ENCODE assay signal across 8 cellular contexts in genomic region chr4:94304365-94304971, GRCh38. TPM values are rescaled to one million over a fixed set of nuclear protein-coding genes. Genes with fewer than 3 reads are reported as not detected.
DNase-seq lines count a peak whose midpoint lies in the region; ATAC-seq and TF ChIP-seq lines count a peak whose summit lies in the region.

No MANE protein-coding gene starts in this region.

- TF ChIP-seq CTCF in GM23338 (conservative IDR thresholded peaks at IDR 0.05; ENCODE audit: low read depth in 2 of 2), result peak; percentile 73 to 85
- TF ChIP-seq CTCF in PC-3 (conservative IDR thresholded peaks at IDR 0.05; ENCODE audit: low read depth, low read length), result peak; percentile 83
- TF ChIP-seq CTCF in parathyroid adenoma (IDR thresholded peaks at IDR 0.05), result peak; percentile 16

- POLR2A ChIA-PET in PC-3 (lab: Charles Lee; ENCODE audit: unreplicated experiment), result no interaction called here

- H3F3A ChIP-seq in GM23338 (replicated peaks; ENCODE audit: low read depth), result no peaks in the 10 kb centered on the region
- no peaks in the 10 kb centered on the region for H3F3A ChIP-seq in PC-3 (ENCODE audit: low read length, unreplicated experiment)

- BruUV-seq in PC-3 (replicated peaks; lab: Mats Ljungman, UMichigan), result no TSS peak

- no peak for TF ChIP-seq POLR2A in erythroblast (IDR thresholded peaks at IDR 0.05; ENCODE audit: low read length)

- H3K9me3 ChIP-seq in PC-3 (ENCODE audit: low read length) (no peaks in the 10 kb centered on the region), parathyroid adenoma (ENCODE audit: control insufficient read depth, low read length) (no peaks in the 10 kb centered on the region)

- ATAC-seq in GM23338 (peak; percentile 43; the same call in 1 of the 3 replicates), PC-3 (peak; percentile 61)

- no peaks in the 10 kb centered on the region for H3K27me3 Mint-ChIP-seq in GM23338 (ENCODE audit: insufficient read depth, low read depth, poor library complexity)

- no peaks in the 10 kb centered on the region for H3K9me3 Mint-ChIP-seq in GM23338

- no peak overlapping the region for H2AFZ ChIP-seq in GM23338
- no peak overlapping the region for H2AFZ ChIP-seq in PC-3 (ENCODE audit: low read length)
- H2AFZ ChIP-seq in parathyroid adenoma, result no peak overlapping the region

- H3K27me3 ChIP-seq in GM23338 (ENCODE audit: insufficient read depth), result no peaks in the 10 kb centered on the region
- H3K27me3 ChIP-seq in PC-3 (ENCODE audit: low read length), result no peaks in the 10 kb centered on the region
- no peaks in the 10 kb centered on the region for H3K27me3 ChIP-seq in parathyroid adenoma (ENCODE audit: control insufficient read depth, insufficient read depth, low read length)

- CTCF ChIA-PET in PC-3 (lab: Charles Lee), result no interaction called here

- H3K27ac ChIP-seq in GM23338 (ENCODE audit: low read depth) (no peak overlapping the region), PC-3 (ENCODE audit: low read length) (no peak overlapping the region), parathyroid adenoma (no peak overlapping the region)

- H3K4me1 ChIP-seq in GM23338 (ENCODE audit: insufficient read depth) (no peaks in the 10 kb centered on the region), PC-3 (ENCODE audit: insufficient read depth, low read length) (no peaks in the 10 kb centered on the region), parathyroid adenoma (no peaks in the 10 kb centered on the region)

- H3K36me3 ChIP-seq in GM23338 (ENCODE audit: insufficient read depth) (no peaks in the 10 kb centered on the region), PC-3 (ENCODE audit: low read depth, low read length) (no peaks in the 10 kb centered on the region), parathyroid adenoma (ENCODE audit: control insufficient read depth, insufficient read depth, low read length) (no peaks in the 10 kb centered on the region)

- no peak overlapping the region for H3K4me3 ChIP-seq in GM23338
- no peak overlapping the region for H3K4me3 ChIP-seq in PC-3 (ENCODE audit: low read length)
- no peak overlapping the region for H3K4me3 ChIP-seq in parathyroid adenoma (ENCODE audit: low read depth, low read length)

- intact Hi-C loops in PC-3 (cut with micrococcal nuclease), result loop anchor here (1.0 kb wide), 2 partner anchors 86 to 292 kb away; no protein-coding TSS in a partner anchor

- no peak overlapping the region for H3K4me3 Mint-ChIP-seq in GM23338

- no peaks in the 10 kb centered on the region for H3K4me1 Mint-ChIP-seq in GM23338

- H3K27ac Mint-ChIP-seq in GM23338, result no peak overlapping the region

- DNase-seq in NCI-H82 (lab: John Stamatoyannopoulos, UW) (peak; percentile 45), NCI-H82 treated with DMSO at 0.1 percent for 48 hours (lab: John Stamatoyannopoulos, UW; ENCODE audit: unreplicated experiment) (no peak), GM23338 (ENCODE audit: low spot score) (peak; percentile 52), PC-3 (peak; percentile 60), erythroblast (lab: John Stamatoyannopoulos, UW) (peak; percentile 48 to 60), KG1 (lab: John Stamatoyannopoulos, UW) (no peak), DMS153 (lab: John Stamatoyannopoulos, UW) (no peak)

- no peak overlapping the region for H3K4me2 ChIP-seq in GM23338
- H3K4me2 ChIP-seq in PC-3 (ENCODE audit: low read length), result no peak overlapping the region
- no peak overlapping the region for H3K4me2 ChIP-seq in parathyroid adenoma (ENCODE audit: low read length)

- H3K79me2 ChIP-seq in GM23338 (replicated peaks; ENCODE audit: insufficient read depth) (no peaks in the 10 kb centered on the region), PC-3 (ENCODE audit: low read length) (no peaks in the 10 kb centered on the region), parathyroid adenoma (no peaks in the 10 kb centered on the region)

- H4K20me1 ChIP-seq in GM23338 (replicated peaks; ENCODE audit: insufficient read depth) (no peaks in the 10 kb centered on the region), PC-3 (ENCODE audit: low read length) (no peaks in the 10 kb centered on the region)

- no peaks in the 10 kb centered on the region for H3K36me3 Mint-ChIP-seq in GM23338 (ENCODE audit: low read depth)

- H3K9ac ChIP-seq in PC-3 (ENCODE audit: low read length) (no peak overlapping the region), parathyroid adenoma (no peak overlapping the region)

- H3K9me2 ChIP-seq in GM23338 (ENCODE audit: insufficient read depth), result no peaks in the 10 kb centered on the region
- no peaks in the 10 kb centered on the region for H3K9me2 ChIP-seq in PC-3 (replicated peaks; ENCODE audit: low read length)

TF ChIP-seq in GM23338, 12 proteins besides CTCF, POLR2A, EP300 and RAD21 (continues in another document):
- no peak for TF ChIP-seq ZNF114 (CRISPR knock-in tag; IDR thresholded peaks at IDR 0.05)
- no peak for TF ChIP-seq POLR2AphosphoS5 (IDR thresholded peaks at IDR 0.05; ENCODE audit: low read depth)
- TF ChIP-seq, protein P1, sequence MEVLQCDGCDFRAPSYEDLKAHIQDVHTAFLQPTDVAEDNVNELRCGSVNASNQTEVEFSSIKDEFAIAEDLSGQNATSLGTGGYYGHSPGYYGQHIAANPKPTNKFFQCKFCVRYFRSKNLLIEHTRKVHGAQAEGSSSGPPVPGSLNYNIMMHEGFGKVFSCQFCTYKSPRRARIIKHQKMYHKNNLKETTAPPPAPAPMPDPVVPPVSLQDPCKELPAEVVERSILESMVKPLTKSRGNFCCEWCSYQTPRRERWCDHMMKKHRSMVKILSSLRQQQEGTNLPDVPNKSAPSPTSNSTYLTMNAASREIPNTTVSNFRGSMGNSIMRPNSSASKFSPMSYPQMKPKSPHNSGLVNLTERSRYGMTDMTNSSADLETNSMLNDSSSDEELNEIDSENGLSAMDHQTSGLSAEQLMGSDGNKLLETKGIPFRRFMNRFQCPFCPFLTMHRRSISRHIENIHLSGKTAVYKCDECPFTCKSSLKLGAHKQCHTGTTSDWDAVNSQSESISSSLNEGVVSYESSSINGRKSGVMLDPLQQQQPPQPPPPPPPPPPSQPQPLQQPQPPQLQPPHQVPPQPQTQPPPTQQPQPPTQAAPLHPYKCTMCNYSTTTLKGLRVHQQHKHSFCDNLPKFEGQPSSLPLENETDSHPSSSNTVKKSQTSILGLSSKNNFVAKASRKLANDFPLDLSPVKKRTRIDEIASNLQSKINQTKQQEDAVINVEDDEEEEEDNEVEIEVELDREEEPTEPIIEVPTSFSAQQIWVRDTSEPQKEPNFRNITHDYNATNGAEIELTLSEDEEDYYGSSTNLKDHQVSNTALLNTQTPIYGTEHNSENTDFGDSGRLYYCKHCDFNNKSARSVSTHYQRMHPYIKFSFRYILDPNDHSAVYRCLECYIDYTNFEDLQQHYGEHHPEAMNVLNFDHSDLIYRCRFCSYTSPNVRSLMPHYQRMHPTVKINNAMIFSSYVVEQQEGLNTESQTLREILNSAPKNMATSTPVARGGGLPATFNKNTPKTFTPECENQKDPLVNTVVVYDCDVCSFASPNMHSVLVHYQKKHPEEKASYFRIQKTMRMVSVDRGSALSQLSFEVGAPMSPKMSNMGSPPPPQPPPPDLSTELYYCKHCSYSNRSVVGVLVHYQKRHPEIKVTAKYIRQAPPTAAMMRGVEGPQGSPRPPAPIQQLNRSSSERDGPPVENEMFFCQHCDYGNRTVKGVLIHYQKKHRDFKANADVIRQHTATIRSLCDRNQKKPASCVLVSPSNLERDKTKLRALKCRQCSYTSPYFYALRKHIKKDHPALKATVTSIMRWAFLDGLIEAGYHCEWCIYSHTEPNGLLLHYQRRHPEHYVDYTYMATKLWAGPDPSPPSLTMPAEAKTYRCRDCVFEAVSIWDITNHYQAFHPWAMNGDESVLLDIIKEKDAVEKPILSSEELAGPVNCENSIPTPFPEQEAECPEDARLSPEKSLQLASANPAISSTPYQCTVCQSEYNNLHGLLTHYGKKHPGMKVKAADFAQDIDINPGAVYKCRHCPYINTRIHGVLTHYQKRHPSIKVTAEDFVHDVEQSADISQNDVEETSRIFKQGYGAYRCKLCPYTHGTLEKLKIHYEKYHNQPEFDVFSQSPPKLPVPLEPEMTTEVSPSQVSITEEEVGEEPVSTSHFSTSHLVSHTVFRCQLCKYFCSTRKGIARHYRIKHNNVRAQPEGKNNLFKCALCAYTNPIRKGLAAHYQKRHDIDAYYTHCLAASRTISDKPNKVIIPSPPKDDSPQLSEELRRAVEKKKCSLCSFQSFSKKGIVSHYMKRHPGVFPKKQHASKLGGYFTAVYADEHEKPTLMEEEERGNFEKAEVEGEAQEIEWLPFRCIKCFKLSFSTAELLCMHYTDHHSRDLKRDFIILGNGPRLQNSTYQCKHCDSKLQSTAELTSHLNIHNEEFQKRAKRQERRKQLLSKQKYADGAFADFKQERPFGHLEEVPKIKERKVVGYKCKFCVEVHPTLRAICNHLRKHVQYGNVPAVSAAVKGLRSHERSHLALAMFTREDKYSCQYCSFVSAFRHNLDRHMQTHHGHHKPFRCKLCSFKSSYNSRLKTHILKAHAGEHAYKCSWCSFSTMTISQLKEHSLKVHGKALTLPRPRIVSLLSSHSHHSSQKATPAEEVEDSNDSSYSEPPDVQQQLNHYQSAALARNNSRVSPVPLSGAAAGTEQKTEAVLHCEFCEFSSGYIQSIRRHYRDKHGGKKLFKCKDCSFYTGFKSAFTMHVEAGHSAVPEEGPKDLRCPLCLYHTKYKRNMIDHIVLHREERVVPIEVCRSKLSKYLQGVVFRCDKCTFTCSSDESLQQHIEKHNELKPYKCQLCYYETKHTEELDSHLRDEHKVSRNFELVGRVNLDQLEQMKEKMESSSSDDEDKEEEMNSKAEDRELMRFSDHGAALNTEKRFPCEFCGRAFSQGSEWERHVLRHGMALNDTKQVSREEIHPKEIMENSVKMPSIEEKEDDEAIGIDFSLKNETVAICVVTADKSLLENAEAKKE (CRISPR knock-in tag; IDR thresholded peaks at IDR 0.05), result no peak
- TF ChIP-seq EZH2phosphoT487 (IDR thresholded peaks at IDR 0.05; ENCODE audit: unreplicated experiment), result no peak
- TF ChIP-seq ZNF331 (CRISPR knock-in tag; IDR thresholded peaks at IDR 0.05; ENCODE audit: low read depth), result no peak
- no peak for TF ChIP-seq JUNB (IDR thresholded peaks at IDR 0.05; ENCODE audit: unreplicated experiment)
- TF ChIP-seq CREB1 (CRISPR knock-in tag; IDR thresholded peaks at IDR 0.05; ENCODE audit: low read depth), result no peak
- no peak for TF ChIP-seq NANOG (IDR thresholded peaks at IDR 0.05; ENCODE audit: borderline replicate concordance)

RNA-seq across cellular contexts. Expression of gene HPGDS, which starts 38.2 kb away (rescaled TPM):
- not detected in 2 replicates for total RNA-seq in GM23338 (2014; rRNA removed; shearing (Covaris generic))
- polyA plus RNA-seq in GM23338 (2016; fragmentation: Nextera tagmentation; extraction: Ambion mirVana), result not detected in 2 replicates
- not detected in 2 replicates for total RNA-seq in PC-3 (2014; rRNA removed)

Comparison
In these comparisons a context has a peak if more than half of its experiments do, and no peak if none do; other contexts are left out.
1. DNase-seq: peak in NCI-H82 (single experiment), GM23338 (single experiment), PC-3 (single experiment) and erythroblast (2 of 2); none in NCI-H82 treated with DMSO at 0.1 percent for 48 hours (single experiment), KG1 (single experiment) and DMS153 (single experiment).
2. CTCF ChIP-seq: peak in every context shown above with its lines; median percentile 83 in PC-3; 79 in GM23338; 16 in parathyroid adenoma.